Comparison of ENCODE assay signal across 8 cellular contexts in genomic region chr13:36395280-36395679, GRCh38. TPM values are rescaled to one million over a fixed set of nuclear protein-coding genes. Genes with fewer than 3 reads are reported as not detected.
DNase-seq lines count a peak whose midpoint lies in the region; ATAC-seq and TF ChIP-seq lines count a peak whose summit lies in the region.

No MANE protein-coding gene starts in this region.

- ATAC-seq in omental fat pad (ENCODE audit: low FRiP score) (peak; percentile 68), HG03469 (IDR thresholded peaks at IDR 0.05; ENCODE audit: unreplicated experiment) (no peak), HG03025 (IDR thresholded peaks at IDR 0.05; ENCODE audit: low FRiP score, unreplicated experiment) (no peak), GM19023 (IDR thresholded peaks at IDR 0.05; ENCODE audit: unreplicated experiment) (no peak)

- no peak for TF ChIP-seq CTCF in GM12865 (IDR thresholded peaks at IDR 0.05; ENCODE audit: insufficient read depth, low read depth, low read length, missing control alignments)
- no peak for TF ChIP-seq CTCF in omental fat pad (IDR thresholded peaks at IDR 0.05)

- H3K4me3 ChIP-seq in GM12865 (ENCODE audit: low read depth, low read length), result no peak overlapping the region

- DNase-seq in GM12865 (ENCODE audit: low read depth) (peak; percentile 19), NCI-H2227 treated with DMSO at 0.1 percent for 48 hours (lab: John Stamatoyannopoulos, UW) (peak; percentile 16), dermis blood vessel endothelial cell (peak; percentile 53), omental fat pad (ENCODE audit: low spot score) (no peak), T-helper 9 cell (no peak)

RNA-seq across cellular contexts. Expression of gene CCNA1, which starts 37.0 kb away (rescaled TPM):
- total RNA-seq in dermis blood vessel endothelial cell, result 0.17 and 1.5 TPM in 2 replicates
- total RNA-seq in omental fat pad, result 1 to 10 TPM in 2 of 4 donors, under 1 TPM in 1, not detected in 1; 0.38 to 2.0 (median 1.5) TPM

RNA-seq across cellular contexts. Expression of gene SPART, which starts 49.1 kb away (rescaled TPM):
- total RNA-seq in dermis blood vessel endothelial cell (63.6 and 144 TPM in 2 replicates), omental fat pad (10 to 100 TPM; 70.7 to 98.0 (median 73.6) TPM)

Comparison
In these comparisons a context has a peak if more than half of its experiments do, and no peak if none do; other contexts are left out.
1. DNase-seq: peak in GM12865 (single experiment), NCI-H2227 treated with DMSO at 0.1 percent for 48 hours (single experiment) and dermis blood vessel endothelial cell (single experiment); none in omental fat pad (single experiment) and T-helper 9 cell (single experiment).